17 cellular contexts compared by ENCODE assay signal in the genomic region with DNA sequence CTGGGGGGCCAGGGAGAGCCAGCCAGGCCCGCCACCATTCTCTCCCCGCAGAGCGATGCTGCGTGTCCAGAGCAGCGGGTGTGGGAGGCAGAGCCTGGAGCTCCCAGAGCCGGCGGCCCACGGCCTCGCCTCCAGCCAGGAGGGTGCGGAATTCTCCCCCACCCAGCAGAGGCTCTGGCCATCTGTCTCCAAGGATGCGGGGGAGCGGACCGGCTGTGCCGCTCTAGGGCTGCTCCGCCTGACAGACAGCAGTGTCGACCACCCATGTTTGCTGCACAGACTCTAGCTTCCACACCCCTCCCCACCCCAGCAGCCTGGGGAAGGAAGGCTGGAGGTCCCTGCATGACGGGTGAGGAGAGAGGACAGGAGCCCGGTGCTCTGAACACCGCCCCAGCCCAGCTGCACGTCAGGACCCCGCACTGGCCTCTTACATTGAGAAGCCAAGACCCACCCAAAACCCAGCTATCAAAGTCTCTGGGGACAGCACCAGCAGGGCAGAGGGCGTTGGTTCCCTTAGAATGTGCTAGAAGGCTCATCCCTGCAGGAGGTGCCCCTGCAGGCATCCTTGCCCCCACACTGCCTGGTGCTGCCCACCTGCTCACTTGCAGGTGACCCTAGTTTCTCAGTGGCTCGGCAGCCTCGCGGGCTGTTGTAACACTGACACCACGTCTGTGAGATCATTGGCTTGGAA. TPM values are rescaled to one million over a fixed set of nuclear protein-coding genes. Genes with fewer than 3 reads are reported as not detected.
DNase-seq lines count a peak whose midpoint lies in the region; ATAC-seq and TF ChIP-seq lines count a peak whose summit lies in the region.
"Had no signal": no experiment of that assay in that cellular context is flagged by ENCODE, and none has a peak within 500 bp of the region (broad histone marks: within the 10 kb centered on the region; RNA-seq: fewer than 3 reads in every experiment).

No MANE protein-coding gene starts in this region.

- peaks cover 4% of the 10 kb centered on the region for H3K27me3 Mint-ChIP-seq in glutamatergic neuron (ENCODE audit: unreplicated experiment)
- H3K27me3 Mint-ChIP-seq: CD4-positive, alpha-beta T cell had no signal

- H3K27ac ChIP-seq in BLaER1: no peak overlapping the region
- H3K27ac ChIP-seq in mammary epithelial cell (ENCODE audit: insufficient read depth, low read depth, low read length): no peak overlapping the region
- H3K27ac ChIP-seq: GM23248 had no signal

- intact Hi-C loops in posterior cingulate gyrus (cut with DNase I): no loop called here
- intact Hi-C loops in mammary epithelial cell (cut with micrococcal nuclease): no loop called here

- H3K9ac ChIP-seq in BLaER1: no peak overlapping the region
- no peak overlapping the region for H3K9ac ChIP-seq in mammary epithelial cell (ENCODE audit: insufficient read depth, low read length)
- H3K9ac ChIP-seq: GM23248 had no signal

- no peak for TF ChIP-seq CTCF in glutamatergic neuron (IDR thresholded peaks at IDR 0.05; ENCODE audit: partially characterized antibody, unreplicated experiment)
- TF ChIP-seq CTCF in mammary epithelial cell (conservative IDR thresholded peaks at IDR 0.05 in 1 of 2, IDR thresholded peaks at IDR 0.05 in 1 of 2; ENCODE audit: extremely low read depth in 1 of 2, insufficient read depth in 1 of 2, low read depth in 1 of 2, low read length in 2 of 2): no peak

- peak overlapping the region; percentile 45 for H3K4me2 ChIP-seq in BLaER1
- H3K4me2 ChIP-seq in mammary epithelial cell (ENCODE audit: insufficient read depth, low read depth, low read length): no peak overlapping the region

- no peak overlapping the region for H3K27ac Mint-ChIP-seq in glutamatergic neuron (ENCODE audit: unreplicated experiment)
- H3K27ac Mint-ChIP-seq: CD4-positive, alpha-beta T cell had no signal

- H4K20me1 ChIP-seq in BLaER1 (no peaks in the 10 kb centered on the region), mammary epithelial cell (ENCODE audit: insufficient read depth, low read length) (no peaks in the 10 kb centered on the region)

- CTCF ChIA-PET in mammary epithelial cell (lab: Charles Lee; ENCODE audit: low non-redundant PET): no interaction called here

- no peak overlapping the region for H2AFZ ChIP-seq in mammary epithelial cell (ENCODE audit: low read depth, low read length)
- H2AFZ ChIP-seq: GM23248 had no signal

- H3K9me3 ChIP-seq in BLaER1: no peaks in the 10 kb centered on the region
- H3K9me3 ChIP-seq in mammary epithelial cell (replicated peaks; ENCODE audit: insufficient read depth, low read length): peaks cover 40% of the 10 kb centered on the region

- H3K79me2 ChIP-seq in mammary epithelial cell (ENCODE audit: insufficient read depth, low read length): no peaks in the 10 kb centered on the region

- H3K4me3 ChIP-seq in BLaER1 (no peak overlapping the region), mammary epithelial cell (replicated peaks in 1 of 3; ENCODE audit: insufficient read depth in 1 of 3, low read depth in 2 of 3, low read length in 3 of 3) (no peak overlapping the region)
- H3K4me3 ChIP-seq: GM23248 had no signal

- peaks cover 5% of the 10 kb centered on the region for H3K36me3 Mint-ChIP-seq in glutamatergic neuron (ENCODE audit: unreplicated experiment)

- H3K4me1 ChIP-seq in BLaER1 (peaks cover 22% of the 10 kb centered on the region), mammary epithelial cell (ENCODE audit: insufficient read depth, low read length) (no peaks in the 10 kb centered on the region)

- in situ Hi-C loops in mammary epithelial cell (cut with MboI; ENCODE audit: low sequenced_read_pairs in 2 of 2): no loop called here

- dilution Hi-C loops in mammary epithelial cell (cut with HindIII; ENCODE audit: low sequenced_read_pairs): no loop called here

- ATAC-seq in HG03045 (IDR thresholded peaks at IDR 0.05; ENCODE audit: unreplicated experiment): no peak
- ATAC-seq in HG03520 (IDR thresholded peaks at IDR 0.05; ENCODE audit: unreplicated experiment): no peak
- ATAC-seq: Panc1 had no signal

- WGBS in mammary epithelial cell (ENCODE audit: low coverage, missing lambda C conversion rate): 33% methylated on average over 17 of the region's 26 CpGs

- H3K9me3 Mint-ChIP-seq in glutamatergic neuron (ENCODE audit: unreplicated experiment): peaks cover 8% of the 10 kb centered on the region
- H3K9me3 Mint-ChIP-seq: CD4-positive, alpha-beta T cell had no signal

- H3K27me3 ChIP-seq in BLaER1: no peaks in the 10 kb centered on the region
- no peaks in the 10 kb centered on the region for H3K27me3 ChIP-seq in mammary epithelial cell (ENCODE audit: insufficient read depth, low read length)

- no TSS peak for BruUV-seq in mammary epithelial cell (replicated peaks; lab: Mats Ljungman, UMichigan)

- H3K4me1 Mint-ChIP-seq in glutamatergic neuron (ENCODE audit: low read depth, unreplicated experiment): peaks cover 19% of the 10 kb centered on the region

- H3K4me3 Mint-ChIP-seq in glutamatergic neuron (ENCODE audit: unreplicated experiment): peak overlapping the region; percentile 25
- H3K4me3 Mint-ChIP-seq: CD4-positive, alpha-beta T cell had no signal

- H3K36me3 ChIP-seq in BLaER1 (no peaks in the 10 kb centered on the region), mammary epithelial cell (ENCODE audit: insufficient read depth, low read length) (no peaks in the 10 kb centered on the region)

- DNase-seq in NCI-H524 treated with DMSO at 0.1 percent for 48 hours (lab: John Stamatoyannopoulos, UW) (peak; percentile 59), glutamatergic neuron (peak; percentile 66), posterior cingulate gyrus (peak in 8 of 10 donors; percentile 48 to 95 (median 64)), mammary epithelial cell (no peak)
- DNase-seq: Calu3; CD4-positive, alpha-beta T cell; DMS79 treated with DMSO at 0.1 percent for 48 hours; GM23248; MV-4-11; NCI-H1436; NCI-H345; NCI-H774 had no signal

RNA-seq across cellular contexts. Expression of gene FCN1, which starts 29.7 kb away (rescaled TPM):
- total RNA-seq in glutamatergic neuron (ENCODE audit: unreplicated experiment) (not detected), mammary epithelial cell (not detected)
- not detected for polyA plus RNA-seq in mammary epithelial cell
- not detected for polyA minus RNA-seq in mammary epithelial cell
- total RNA-seq: A673, Calu3, GM23248 had no signal
- polyA plus RNA-seq: GM23248 had no signal
